ENCODE assay signal across 9 cellular contexts in the genomic region with DNA sequence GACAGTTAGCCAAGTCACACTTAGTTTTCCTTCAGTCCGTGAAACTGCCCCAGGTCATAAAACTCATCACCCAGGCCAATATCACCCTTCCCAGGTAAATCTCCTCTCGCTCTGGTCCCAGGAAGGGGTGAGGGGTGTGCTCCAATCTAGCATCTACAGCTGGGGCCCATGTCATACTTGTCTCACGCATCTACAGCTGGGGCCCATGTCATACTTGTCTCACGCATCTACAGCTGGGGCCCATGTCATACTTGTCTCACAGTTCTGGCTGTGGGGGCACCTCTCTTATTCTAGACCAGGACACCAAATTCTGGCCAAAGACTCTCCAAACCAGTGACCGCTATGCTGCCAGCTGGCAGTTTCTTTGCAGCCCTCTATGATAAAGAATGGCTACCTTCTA.
"Had no signal": no experiment of that assay in that cellular context is flagged by ENCODE, and none has a peak within 500 bp of the region (broad histone marks: within the 10 kb centered on the region; RNA-seq: fewer than 3 reads in every experiment).

No MANE protein-coding gene starts in this region.

- FAIRE-seq: H1, H54, K562 had no signal

- H3K4me3 ChIP-seq: GM23338, K562 had no signal

- DNase-seq: H9, HCEC 1CT, IMR-90, KG1 had no signal

- H3K27ac ChIP-seq: HL-60 had no signal

- ATAC-seq: GM23338, K562 had no signal
